In genomic region chr14:50345891-50346422, GRCh38 we compare ENCODE assay signal across 1 cellular context.
TF ChIP-seq lines count a peak whose summit lies in the region.

No MANE protein-coding gene starts in this region.

TF ChIP-seq in IMR-90, 13 proteins besides CTCF, POLR2A, EP300 and RAD21:
- no peak for TF ChIP-seq RFX5 (IDR thresholded peaks at IDR 0.05; ENCODE audit: low read depth, low read length)
- no peak for TF ChIP-seq FOS (IDR thresholded peaks at IDR 0.05; ENCODE audit: low read depth, low read length)
- no peak for TF ChIP-seq CHD1 (IDR thresholded peaks at IDR 0.05; ENCODE audit: low read depth, low read length)
TF ChIP-seq in IMR-90: peak in this region for 0.
